In genomic region chr21:35565204-35565611, GRCh38 we compare ENCODE assay signal across 1 cellular context.
A peak's percentile ranks its signal among the peaks of the same experiment; 100 is the strongest.
TF ChIP-seq lines count a peak whose summit lies in the region.

No MANE protein-coding gene starts in this region.

TF ChIP-seq in K562, 482 proteins besides CTCF, POLR2A, EP300 and RAD21 (continued from another document and continues in another):
- TF ChIP-seq ZMIZ1 (IDR thresholded peaks at IDR 0.05; ENCODE audit: low read depth in 2 of 2, low read length in 2 of 2) (no peak), LARP7 (IDR thresholded peaks at IDR 0.05) (no peak), ZNF282 (CRISPR knock-in tag; IDR thresholded peaks at IDR 0.05) (no peak), CREB1 (IDR thresholded peaks at IDR 0.05) (no peak), CREB1 (CRISPR knock-in tag; IDR thresholded peaks at IDR 0.05) (no peak), TRIM28 (IDR thresholded peaks at IDR 0.05) (no peak), CBX8 (IDR thresholded peaks at IDR 0.05; ENCODE audit: borderline replicate concordance, extremely low read depth, low read depth, low read length, poor library complexity, severe bottlenecking) (no peak), ZNF436 (CRISPR knock-in tag; IDR thresholded peaks at IDR 0.05) (no peak), SIX5 (IDR thresholded peaks at IDR 0.05; ENCODE audit: borderline replicate concordance in 1 of 2, insufficient read depth in 1 of 2, low read depth in 1 of 2, low read length in 2 of 2) (no peak), E2F3 (CRISPR knock-in tag; IDR thresholded peaks at IDR 0.05) (no peak), ZNF445 (CRISPR knock-in tag; IDR thresholded peaks at IDR 0.05; ENCODE audit: low read depth) (no peak), HNRNPUL1 (IDR thresholded peaks at IDR 0.05; ENCODE audit: low read length) (no peak), HDAC3 (IDR thresholded peaks at IDR 0.05; ENCODE audit: borderline replicate concordance, partially characterized antibody) (no peak), NFYB (IDR thresholded peaks at IDR 0.05; ENCODE audit: extremely low read depth, insufficient read length) (no peak), THAP7 (CRISPR knock-in tag; IDR thresholded peaks at IDR 0.05) (no peak), CHAMP1 (IDR thresholded peaks at IDR 0.05) (no peak), SREBF1 (IDR thresholded peaks at IDR 0.05; ENCODE audit: borderline replicate concordance, low read depth, low read length) (no peak), CBFA2T3 (IDR thresholded peaks at IDR 0.05) (no peak), HDAC1 (IDR thresholded peaks at IDR 0.05) (no peak), ZFP36 (IDR thresholded peaks at IDR 0.05; ENCODE audit: low read depth, low read length, partially characterized antibody) (no peak), ZNF347 (CRISPR knock-in tag; IDR thresholded peaks at IDR 0.05; ENCODE audit: low read depth) (no peak), TEAD2 (tag; IDR thresholded peaks at IDR 0.05) (no peak), ATF7 (IDR thresholded peaks at IDR 0.05) (no peak), SUPT5H (IDR thresholded peaks at IDR 0.05) (no peak), CSDE1 (IDR thresholded peaks at IDR 0.05) (no peak), NR2F6 (CRISPR knock-in tag; IDR thresholded peaks at IDR 0.05) (no peak), CREBBP (IDR thresholded peaks at IDR 0.05; ENCODE audit: low read depth, low read length) (no peak), HDGF (IDR thresholded peaks at IDR 0.05) (no peak), ETS2 (tag; IDR thresholded peaks at IDR 0.05; ENCODE audit: borderline replicate concordance, poor library complexity, severe bottlenecking) (no peak), HCFC1 (IDR thresholded peaks at IDR 0.05; ENCODE audit: low read depth, low read length) (no peak), ILF3 (IDR thresholded peaks at IDR 0.05; ENCODE audit: borderline replicate concordance) (no peak), WHSC1 (IDR thresholded peaks at IDR 0.05; ENCODE audit: low read length) (no peak), BRD9 (IDR thresholded peaks at IDR 0.05; ENCODE audit: low read depth, partially characterized antibody) (no peak), THRA (IDR thresholded peaks at IDR 0.05) (no peak), BACH1 (tag; IDR thresholded peaks at IDR 0.05) (no peak; the same call in 1 of the 2 replicates), MEIS2 (IDR thresholded peaks at IDR 0.05; ENCODE audit: partially characterized antibody) (no peak), GTF2B (IDR thresholded peaks at IDR 0.05; ENCODE audit: extremely low read depth, insufficient read length) (no peak), TGIF2 (CRISPR knock-in tag; IDR thresholded peaks at IDR 0.05) (no peak), PHB (CRISPR knock-in tag; IDR thresholded peaks at IDR 0.05) (no peak), HMGN3 (IDR thresholded peaks at IDR 0.05; ENCODE audit: borderline replicate concordance, extremely low read depth, insufficient read length, low read depth, low read length) (no peak), TAF7 (tag; IDR thresholded peaks at IDR 0.05) (no peak), STAT6 (CRISPR knock-in tag; IDR thresholded peaks at IDR 0.05) (no peak), ZBTB34 (CRISPR knock-in tag; IDR thresholded peaks at IDR 0.05) (no peak), GATAD2B (IDR thresholded peaks at IDR 0.05; ENCODE audit: borderline replicate concordance) (no peak), SFPQ (IDR thresholded peaks at IDR 0.05; ENCODE audit: low read depth, low read length) (no peak), FOSL1 (tag; conservative IDR thresholded peaks at IDR 0.05) (peak; percentile 93)
- TF ChIP-seq, protein P1, sequence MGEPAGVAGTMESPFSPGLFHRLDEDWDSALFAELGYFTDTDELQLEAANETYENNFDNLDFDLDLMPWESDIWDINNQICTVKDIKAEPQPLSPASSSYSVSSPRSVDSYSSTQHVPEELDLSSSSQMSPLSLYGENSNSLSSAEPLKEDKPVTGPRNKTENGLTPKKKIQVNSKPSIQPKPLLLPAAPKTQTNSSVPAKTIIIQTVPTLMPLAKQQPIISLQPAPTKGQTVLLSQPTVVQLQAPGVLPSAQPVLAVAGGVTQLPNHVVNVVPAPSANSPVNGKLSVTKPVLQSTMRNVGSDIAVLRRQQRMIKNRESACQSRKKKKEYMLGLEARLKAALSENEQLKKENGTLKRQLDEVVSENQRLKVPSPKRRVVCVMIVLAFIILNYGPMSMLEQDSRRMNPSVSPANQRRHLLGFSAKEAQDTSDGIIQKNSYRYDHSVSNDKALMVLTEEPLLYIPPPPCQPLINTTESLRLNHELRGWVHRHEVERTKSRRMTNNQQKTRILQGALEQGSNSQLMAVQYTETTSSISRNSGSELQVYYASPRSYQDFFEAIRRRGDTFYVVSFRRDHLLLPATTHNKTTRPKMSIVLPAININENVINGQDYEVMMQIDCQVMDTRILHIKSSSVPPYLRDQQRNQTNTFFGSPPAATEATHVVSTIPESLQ (CRISPR knock-in tag; IDR thresholded peaks at IDR 0.05), result no peak
- TF ChIP-seq, protein P2, sequence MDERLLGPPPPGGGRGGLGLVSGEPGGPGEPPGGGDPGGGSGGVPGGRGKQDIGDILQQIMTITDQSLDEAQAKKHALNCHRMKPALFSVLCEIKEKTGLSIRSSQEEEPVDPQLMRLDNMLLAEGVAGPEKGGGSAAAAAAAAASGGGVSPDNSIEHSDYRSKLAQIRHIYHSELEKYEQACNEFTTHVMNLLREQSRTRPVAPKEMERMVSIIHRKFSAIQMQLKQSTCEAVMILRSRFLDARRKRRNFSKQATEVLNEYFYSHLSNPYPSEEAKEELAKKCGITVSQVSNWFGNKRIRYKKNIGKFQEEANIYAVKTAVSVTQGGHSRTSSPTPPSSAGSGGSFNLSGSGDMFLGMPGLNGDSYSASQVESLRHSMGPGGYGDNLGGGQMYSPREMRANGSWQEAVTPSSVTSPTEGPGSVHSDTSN (CRISPR knock-in tag; IDR thresholded peaks at IDR 0.05; ENCODE audit: low read depth), result no peak
- TF ChIP-seq, protein P2 (tag; conservative IDR thresholded peaks at IDR 0.05; ENCODE audit: low read depth), result no peak
